ENCODE assay signal across 14 cellular contexts in the genomic region with DNA sequence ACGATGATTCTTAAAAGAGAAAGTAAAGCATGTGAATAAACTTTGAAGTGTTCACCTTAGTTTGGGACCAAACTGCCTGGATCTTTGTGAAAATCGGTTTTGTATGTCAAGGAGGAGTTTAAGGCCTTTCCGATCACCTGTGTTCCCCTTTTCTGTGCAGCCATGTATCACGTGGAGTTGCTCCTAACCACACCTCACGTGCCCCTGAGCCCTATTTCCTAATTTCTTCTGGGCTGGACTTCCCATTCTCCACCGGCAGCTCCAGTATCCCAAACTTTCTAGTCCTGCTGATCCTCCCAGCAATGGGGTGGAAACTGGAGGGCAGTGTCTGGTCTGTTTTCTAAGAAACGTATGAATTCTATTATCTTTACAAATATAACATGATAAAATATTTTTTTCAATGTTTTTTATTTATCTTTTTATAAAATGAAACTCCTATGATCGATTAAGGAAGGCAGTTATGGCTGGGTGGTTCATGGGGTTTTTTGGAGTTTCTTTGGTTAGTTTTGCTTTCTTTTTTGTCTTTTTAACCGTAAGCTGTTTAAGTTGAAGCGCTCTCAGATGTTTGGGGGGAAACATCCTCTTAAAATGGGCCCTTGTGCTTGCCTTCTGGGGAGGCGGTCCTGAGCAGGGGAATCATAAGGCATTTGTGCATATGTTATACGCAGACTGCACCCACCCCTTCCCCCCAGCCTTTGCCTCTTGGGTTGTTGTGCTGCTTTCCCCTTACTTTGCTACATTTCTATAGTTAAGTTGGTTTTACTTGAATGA. TPM values are rescaled to one million over a fixed set of nuclear protein-coding genes. Genes with fewer than 3 reads are reported as not detected.
DNase-seq lines count a peak whose midpoint lies in the region; ATAC-seq and TF ChIP-seq lines count a peak whose summit lies in the region.
"Had no signal": no experiment of that assay in that cellular context is flagged by ENCODE, and none has a peak within 500 bp of the region (broad histone marks: within the 10 kb centered on the region; RNA-seq: fewer than 3 reads in every experiment).

No MANE protein-coding gene starts in this region.

- peak overlapping the region; percentile 49 for H2AFZ ChIP-seq in osteoblast (ENCODE audit: low read length)

- TF ChIP-seq CTCF in activated CD8-positive, alpha-beta T cell treated with anti-CD3 and anti-CD28 coated beads for 36 hours (IDR thresholded peaks at IDR 0.05), result no peak
- no peak for TF ChIP-seq CTCF in osteoblast (IDR thresholded peaks at IDR 0.05; ENCODE audit: extremely low read depth, low read depth, low read length)
- TF ChIP-seq CTCF in left lung (IDR thresholded peaks at IDR 0.05), result no peak
- no peak for TF ChIP-seq CTCF in omental fat pad (IDR thresholded peaks at IDR 0.05)

- no peaks in the 10 kb centered on the region for H3K27me3 Mint-ChIP-seq in activated CD8-positive, alpha-beta T cell treated with anti-CD3 and anti-CD28 coated beads for 36 hours

- H3K4me1 ChIP-seq in osteoblast (ENCODE audit: insufficient read depth, low read length), result peaks cover 22% of the 10 kb centered on the region
- H3K4me1 ChIP-seq in left lung, result no peaks in the 10 kb centered on the region

- DNase-seq in EL, result peak; percentile 11
- DNase-seq in activated CD8-positive, alpha-beta T cell treated with anti-CD3 and anti-CD28 coated beads for 36 hours, result peak; percentile 42
- DNase-seq in osteoblast (ENCODE audit: insufficient read length, low spot score, missing footprints), result no peak
- no peak for DNase-seq in DMS153 treated with DMSO at 0.1 percent for 48 hours (lab: John Stamatoyannopoulos, UW; ENCODE audit: unreplicated experiment)
- no peak for DNase-seq in left lung
- DNase-seq in NCI-H1694 treated with DMSO at 0.1 percent for 48 hours (lab: John Stamatoyannopoulos, UW), result no peak
- DNase-seq in omental fat pad (ENCODE audit: low spot score), result no peak
- DNase-seq: DMS53; effector CD8-positive, alpha-beta T cell; HCEC 1CT; NCI-H1092; NCI-H774; right cardiac atrium had no signal

- peak overlapping the region; percentile 83 for H3K27ac Mint-ChIP-seq in activated CD8-positive, alpha-beta T cell treated with anti-CD3 and anti-CD28 coated beads for 36 hours

- no peaks in the 10 kb centered on the region for H4K20me1 ChIP-seq in osteoblast (ENCODE audit: insufficient read depth, low read length)

- no peaks in the 10 kb centered on the region for H3K27me3 ChIP-seq in osteoblast (ENCODE audit: insufficient read depth, low read length)
- no peaks in the 10 kb centered on the region for H3K27me3 ChIP-seq in left lung

- peak overlapping the region; percentile 54 for H3K4me3 Mint-ChIP-seq in activated CD8-positive, alpha-beta T cell treated with anti-CD3 and anti-CD28 coated beads for 36 hours

- H3K9me3 Mint-ChIP-seq in activated CD8-positive, alpha-beta T cell treated with anti-CD3 and anti-CD28 coated beads for 36 hours, result peaks cover 16% of the 10 kb centered on the region

- no peaks in the 10 kb centered on the region for H3K36me3 ChIP-seq in osteoblast (ENCODE audit: insufficient read depth, low read length)
- no peaks in the 10 kb centered on the region for H3K36me3 ChIP-seq in left lung

- peak overlapping the region; percentile 44 for H3K4me2 ChIP-seq in osteoblast (ENCODE audit: insufficient read depth, low read length)

- intact Hi-C loops in activated CD8-positive, alpha-beta T cell treated with anti-CD3 and anti-CD28 coated beads for 36 hours (cut with micrococcal nuclease), result no loop called here
- intact Hi-C loops in left lung (cut with DNase I), result no loop called here

- H3K4me3 ChIP-seq in osteoblast (ENCODE audit: insufficient read depth, low read length) (no peak overlapping the region), left lung (no peak overlapping the region)

- no peaks in the 10 kb centered on the region for H3K36me3 Mint-ChIP-seq in activated CD8-positive, alpha-beta T cell treated with anti-CD3 and anti-CD28 coated beads for 36 hours (ENCODE audit: low read depth)

- peaks cover 3% of the 10 kb centered on the region for H3K9me3 ChIP-seq in osteoblast (ENCODE audit: low read depth, low read length)
- peaks cover 0 to 12% of the 10 kb centered on the region in 2 donors for H3K9me3 ChIP-seq in left lung

- POLR2A ChIA-PET in activated CD8-positive, alpha-beta T cell treated with anti-CD3 and anti-CD28 coated beads for 36 hours (lab: Charles Lee), result interaction anchor here (0.7 kb wide), 1 partner anchor 8 kb away, joined by 3 read pairs; no protein-coding TSS in a partner anchor

- ATAC-seq in GM21529 (IDR thresholded peaks at IDR 0.05; ENCODE audit: unreplicated experiment) (peak; percentile 46), left lung (no peak), omental fat pad (ENCODE audit: low FRiP score) (no peak)
- ATAC-seq in activated CD8-positive, alpha-beta T cell treated with anti-CD3 and anti-CD28 coated beads for 36 hours, result peak; percentile 79
- ATAC-seq: right cardiac atrium had no signal

- CTCF ChIA-PET in activated CD8-positive, alpha-beta T cell treated with anti-CD3 and anti-CD28 coated beads for 36 hours (lab: Charles Lee), result no interaction called here

- H3K79me2 ChIP-seq in osteoblast (ENCODE audit: insufficient read depth, low read length), result no peaks in the 10 kb centered on the region

- H3K4me1 Mint-ChIP-seq in activated CD8-positive, alpha-beta T cell treated with anti-CD3 and anti-CD28 coated beads for 36 hours (ENCODE audit: low read depth), result peaks cover 4% of the 10 kb centered on the region

- peak overlapping the region; percentile 33 for H3K27ac ChIP-seq in osteoblast (ENCODE audit: low read depth, low read length)
- H3K27ac ChIP-seq in left lung, result no peak overlapping the region

RNA-seq across cellular contexts. Expression of a gene that starts 43.6 kb away (rescaled TPM):
- total RNA-seq in activated CD8-positive, alpha-beta T cell treated with anti-CD3 and anti-CD28 coated beads for 36 hours, result under 1 TPM; 0.40 to 0.63 TPM
- 79.3 and 84.7 TPM in 2 replicates for total RNA-seq in osteoblast
- 10 to 100 TPM; 74.2 to 76.6 TPM for total RNA-seq in left lung
- 100 to 1,000 TPM in 1 of 4 donors, 10 to 100 TPM in 3; 57.4 to 130 (median 77.7) TPM for total RNA-seq in omental fat pad

RNA-seq across cellular contexts. Expression of a gene that starts 50.9 kb away (rescaled TPM):
- 10 to 100 TPM; 31.0 to 31.8 TPM for total RNA-seq in activated CD8-positive, alpha-beta T cell treated with anti-CD3 and anti-CD28 coated beads for 36 hours
- total RNA-seq in osteoblast (38.4 and 38.6 TPM in 2 replicates), left lung (10 to 100 TPM; 43.1 to 44.7 TPM), omental fat pad (10 to 100 TPM; 13.1 to 34.8 (median 19.5) TPM)

Comparison
In these comparisons a context has a peak if more than half of its experiments do, and no peak if none do; other contexts are left out.
1. DNase-seq: peak in EL (single experiment) and activated CD8-positive, alpha-beta T cell treated with anti-CD3 and anti-CD28 coated beads for 36 hours (single experiment); none in osteoblast (single experiment), DMS153 treated with DMSO at 0.1 percent for 48 hours (single experiment), left lung (0 of 2), NCI-H1694 treated with DMSO at 0.1 percent for 48 hours (single experiment) and omental fat pad (single experiment).
2. ATAC-seq: peak in GM21529 (single experiment) and activated CD8-positive, alpha-beta T cell treated with anti-CD3 and anti-CD28 coated beads for 36 hours (single experiment); none in left lung (single experiment) and omental fat pad (single experiment).
3. RNA of a gene that starts 43.6 kb away (total RNA-seq): 79.3 to 84.7 TPM in osteoblast, 57.4 to 130 TPM in omental fat pad and 74.2 to 76.6 TPM in left lung; 0.40 to 0.63 TPM in activated CD8-positive, alpha-beta T cell treated with anti-CD3 and anti-CD28 coated beads for 36 hours; every median in the first group is over 10 times any median in the second.